Comparison of ENCODE assay signal across 1 cellular context in the genomic region with DNA sequence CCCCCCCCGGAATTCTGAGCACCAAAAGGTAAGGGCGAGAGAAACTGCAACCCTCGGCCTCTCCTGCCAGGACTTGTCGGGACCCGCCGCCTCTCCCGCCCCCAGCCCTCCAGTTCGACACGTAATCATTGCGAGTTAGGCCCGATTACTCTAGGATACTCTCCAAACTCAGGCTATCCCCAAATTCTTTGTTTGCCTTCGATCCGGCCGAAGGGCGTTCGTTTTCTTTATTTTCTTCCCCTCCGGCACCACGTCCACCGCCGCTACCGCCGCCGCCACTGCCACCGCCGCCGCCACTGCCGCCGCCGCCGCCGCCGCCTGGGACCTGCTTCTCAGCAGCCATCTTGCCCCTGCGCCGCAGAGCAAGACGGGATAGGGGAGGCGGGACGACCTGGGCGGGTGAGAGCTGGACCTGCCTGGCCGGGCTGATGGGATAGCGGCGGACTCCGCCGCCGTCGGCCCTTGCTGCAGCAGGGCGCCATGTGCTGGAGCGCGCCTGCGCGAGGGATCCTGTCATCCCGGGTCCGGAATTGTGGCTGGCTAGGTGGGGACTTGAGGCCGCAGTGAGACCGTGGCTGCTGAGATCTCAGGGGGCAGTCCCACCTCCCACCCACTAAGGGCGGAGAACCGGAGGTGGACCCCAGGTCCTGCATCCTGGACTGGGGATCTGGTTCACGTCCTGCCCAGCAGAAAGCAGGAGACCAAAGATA.
TF ChIP-seq lines count a peak whose summit lies in the region.

Gene SRP68, minus strand, starts transcription at position 369 of the 710 bp plus-strand sequence. Its CDS starts 26 bp downstream, at position 343.

TF ChIP-seq in HepG2, 621 proteins besides CTCF, POLR2A, EP300 and RAD21 (continued from another document and continues in another):
- TF ChIP-seq, protein P1, sequence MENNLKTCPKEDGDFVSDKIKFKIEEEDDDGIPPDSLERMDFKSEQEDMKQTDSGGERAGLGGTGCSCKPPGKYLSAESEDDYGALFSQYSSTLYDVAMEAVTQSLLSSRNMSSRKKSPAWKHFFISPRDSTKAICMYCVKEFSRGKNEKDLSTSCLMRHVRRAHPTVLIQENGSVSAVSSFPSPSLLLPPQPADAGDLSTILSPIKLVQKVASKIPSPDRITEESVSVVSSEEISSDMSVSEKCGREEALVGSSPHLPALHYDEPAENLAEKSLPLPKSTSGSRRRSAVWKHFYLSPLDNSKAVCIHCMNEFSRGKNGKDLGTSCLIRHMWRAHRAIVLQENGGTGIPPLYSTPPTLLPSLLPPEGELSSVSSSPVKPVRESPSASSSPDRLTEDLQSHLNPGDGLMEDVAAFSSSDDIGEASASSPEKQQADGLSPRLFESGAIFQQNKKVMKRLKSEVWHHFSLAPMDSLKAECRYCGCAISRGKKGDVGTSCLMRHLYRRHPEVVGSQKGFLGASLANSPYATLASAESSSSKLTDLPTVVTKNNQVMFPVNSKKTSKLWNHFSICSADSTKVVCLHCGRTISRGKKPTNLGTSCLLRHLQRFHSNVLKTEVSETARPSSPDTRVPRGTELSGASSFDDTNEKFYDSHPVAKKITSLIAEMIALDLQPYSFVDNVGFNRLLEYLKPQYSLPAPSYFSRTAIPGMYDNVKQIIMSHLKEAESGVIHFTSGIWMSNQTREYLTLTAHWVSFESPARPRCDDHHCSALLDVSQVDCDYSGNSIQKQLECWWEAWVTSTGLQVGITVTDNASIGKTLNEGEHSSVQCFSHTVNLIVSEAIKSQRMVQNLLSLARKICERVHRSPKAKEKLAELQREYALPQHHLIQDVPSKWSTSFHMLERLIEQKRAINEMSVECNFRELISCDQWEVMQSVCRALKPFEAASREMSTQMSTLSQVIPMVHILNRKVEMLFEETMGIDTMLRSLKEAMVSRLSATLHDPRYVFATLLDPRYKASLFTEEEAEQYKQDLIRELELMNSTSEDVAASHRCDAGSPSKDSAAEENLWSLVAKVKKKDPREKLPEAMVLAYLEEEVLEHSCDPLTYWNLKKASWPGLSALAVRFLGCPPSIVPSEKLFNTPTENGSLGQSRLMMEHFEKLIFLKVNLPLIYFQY (CRISPR knock-in tag; IDR thresholded peaks at IDR 0.05; ENCODE audit: borderline replicate concordance) = no peak; the same call in 1 of the 2 replicates
- TF ChIP-seq MLLT10 (CRISPR knock-in tag; IDR thresholded peaks at IDR 0.05) (no peak), SIX1 (CRISPR knock-in tag; IDR thresholded peaks at IDR 0.05; ENCODE audit: borderline replicate concordance) (peak; percentile 51; the same call in 1 of the 2 replicates), KDM6A (CRISPR knock-in tag; IDR thresholded peaks at IDR 0.05; ENCODE audit: low read depth) (peak; percentile 23; the same call in 1 of the 2 replicates), XBP1 (CRISPR knock-in tag; IDR thresholded peaks at IDR 0.05) (no peak), KLF13 (CRISPR knock-in tag; IDR thresholded peaks at IDR 0.05) (no peak), ARNT (IDR thresholded peaks at IDR 0.05) (no peak), TCF7 (IDR thresholded peaks at IDR 0.05; ENCODE audit: low read depth) (no peak), GTF2F1 (IDR thresholded peaks at IDR 0.05; ENCODE audit: low read length) (0 out of 2 replicates have a peak, but pooled peaks have one; percentile 32), ZNF558 (CRISPR knock-in tag; IDR thresholded peaks at IDR 0.05; ENCODE audit: borderline replicate concordance) (no peak; the same call in 1 of the 2 replicates), MBNL3 (CRISPR knock-in tag; conservative IDR thresholded peaks at IDR 0.05) (no peak), ZFP37 (CRISPR knock-in tag; IDR thresholded peaks at IDR 0.05; ENCODE audit: borderline replicate concordance) (no peak), DR1 (CRISPR knock-in tag; IDR thresholded peaks at IDR 0.05) (peak; percentile 92), SIN3A (IDR thresholded peaks at IDR 0.05; ENCODE audit: borderline replicate concordance, low read depth, low read length) (peak; percentile 85; the same call in 1 of the 2 replicates), CREB3 (CRISPR knock-in tag; IDR thresholded peaks at IDR 0.05) (no peak), ZNF253 (CRISPR knock-in tag; IDR thresholded peaks at IDR 0.05; ENCODE audit: borderline replicate concordance) (peak; percentile 84; the same call in 1 of the 2 replicates), ZNF44 (CRISPR knock-in tag; IDR thresholded peaks at IDR 0.05) (peak; percentile 82; the same call in 1 of the 2 replicates), ZNF496 (CRISPR knock-in tag; IDR thresholded peaks at IDR 0.05; ENCODE audit: insufficient replicate concordance) (no peak), PBX3 (CRISPR knock-in tag; IDR thresholded peaks at IDR 0.05; ENCODE audit: borderline replicate concordance) (no peak), SP5 (CRISPR knock-in tag; IDR thresholded peaks at IDR 0.05; ENCODE audit: borderline replicate concordance, low read depth) (peak; percentile 76; the same call in 1 of the 2 replicates), ZNF33B (CRISPR knock-in tag; IDR thresholded peaks at IDR 0.05) (peak; percentile 79), ZNF703 (CRISPR knock-in tag; IDR thresholded peaks at IDR 0.05; ENCODE audit: borderline replicate concordance) (peak; percentile 92; the same call in 1 of the 2 replicates), KDM4B (CRISPR knock-in tag; IDR thresholded peaks at IDR 0.05) (peak; percentile 97), TERF1 (CRISPR knock-in tag; IDR thresholded peaks at IDR 0.05) (peak; percentile 88; the same call in 1 of the 2 replicates), ARID5B (CRISPR knock-in tag; IDR thresholded peaks at IDR 0.05) (peak; percentile 71), ZNF354B (CRISPR knock-in tag; IDR thresholded peaks at IDR 0.05) (no peak), ZNF749 (CRISPR knock-in tag; IDR thresholded peaks at IDR 0.05; ENCODE audit: borderline replicate concordance) (peak; percentile 96; the same call in 1 of the 2 replicates), MAFK (conservative IDR thresholded peaks at IDR 0.05 in 1 of 2, IDR thresholded peaks at IDR 0.05 in 1 of 2; ENCODE audit: low read length in 2 of 2) (no peak), REPIN1 (CRISPR knock-in tag; IDR thresholded peaks at IDR 0.05; ENCODE audit: borderline replicate concordance, low read depth) (peak; percentile 99; the same call in 1 of the 2 replicates), GABPB1 (CRISPR knock-in tag; IDR thresholded peaks at IDR 0.05) (peak; percentile 92), RARA (CRISPR knock-in tag; IDR thresholded peaks at IDR 0.05) (peak; percentile 74), MXI1 (IDR thresholded peaks at IDR 0.05; ENCODE audit: borderline replicate concordance, low read depth, low read length) (peak; percentile 92; the same call in 2 of the 3 replicates), JARID2 (CRISPR knock-in tag; IDR thresholded peaks at IDR 0.05; ENCODE audit: insufficient replicate concordance) (no peak)
- TF ChIP-seq, protein P2, sequence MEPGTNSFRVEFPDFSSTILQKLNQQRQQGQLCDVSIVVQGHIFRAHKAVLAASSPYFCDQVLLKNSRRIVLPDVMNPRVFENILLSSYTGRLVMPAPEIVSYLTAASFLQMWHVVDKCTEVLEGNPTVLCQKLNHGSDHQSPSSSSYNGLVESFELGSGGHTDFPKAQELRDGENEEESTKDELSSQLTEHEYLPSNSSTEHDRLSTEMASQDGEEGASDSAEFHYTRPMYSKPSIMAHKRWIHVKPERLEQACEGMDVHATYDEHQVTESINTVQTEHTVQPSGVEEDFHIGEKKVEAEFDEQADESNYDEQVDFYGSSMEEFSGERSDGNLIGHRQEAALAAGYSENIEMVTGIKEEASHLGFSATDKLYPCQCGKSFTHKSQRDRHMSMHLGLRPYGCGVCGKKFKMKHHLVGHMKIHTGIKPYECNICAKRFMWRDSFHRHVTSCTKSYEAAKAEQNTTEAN (CRISPR knock-in tag; conservative IDR thresholded peaks at IDR 0.05) = 0 out of 2 replicates have a peak, but pooled peaks have one; percentile 26
- TF ChIP-seq, protein P3, sequence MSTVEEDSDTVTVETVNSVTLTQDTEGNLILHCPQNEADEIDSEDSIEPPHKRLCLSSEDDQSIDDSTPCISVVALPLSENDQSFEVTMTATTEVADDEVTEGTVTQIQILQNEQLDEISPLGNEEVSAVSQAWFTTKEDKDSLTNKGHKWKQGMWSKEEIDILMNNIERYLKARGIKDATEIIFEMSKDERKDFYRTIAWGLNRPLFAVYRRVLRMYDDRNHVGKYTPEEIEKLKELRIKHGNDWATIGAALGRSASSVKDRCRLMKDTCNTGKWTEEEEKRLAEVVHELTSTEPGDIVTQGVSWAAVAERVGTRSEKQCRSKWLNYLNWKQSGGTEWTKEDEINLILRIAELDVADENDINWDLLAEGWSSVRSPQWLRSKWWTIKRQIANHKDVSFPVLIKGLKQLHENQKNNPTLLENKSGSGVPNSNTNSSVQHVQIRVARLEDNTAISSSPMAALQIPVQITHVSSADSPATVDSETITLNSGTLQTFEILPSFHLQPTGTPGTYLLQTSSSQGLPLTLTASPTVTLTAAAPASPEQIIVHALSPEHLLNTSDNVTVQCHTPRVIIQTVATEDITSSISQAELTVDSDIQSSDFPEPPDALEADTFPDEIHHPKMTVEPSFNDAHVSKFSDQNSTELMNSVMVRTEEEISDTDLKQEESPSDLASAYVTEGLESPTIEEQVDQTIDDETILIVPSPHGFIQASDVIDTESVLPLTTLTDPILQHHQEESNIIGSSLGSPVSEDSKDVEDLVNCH (CRISPR knock-in tag; IDR thresholded peaks at IDR 0.05) = no peak
- TF ChIP-seq, protein P4, sequence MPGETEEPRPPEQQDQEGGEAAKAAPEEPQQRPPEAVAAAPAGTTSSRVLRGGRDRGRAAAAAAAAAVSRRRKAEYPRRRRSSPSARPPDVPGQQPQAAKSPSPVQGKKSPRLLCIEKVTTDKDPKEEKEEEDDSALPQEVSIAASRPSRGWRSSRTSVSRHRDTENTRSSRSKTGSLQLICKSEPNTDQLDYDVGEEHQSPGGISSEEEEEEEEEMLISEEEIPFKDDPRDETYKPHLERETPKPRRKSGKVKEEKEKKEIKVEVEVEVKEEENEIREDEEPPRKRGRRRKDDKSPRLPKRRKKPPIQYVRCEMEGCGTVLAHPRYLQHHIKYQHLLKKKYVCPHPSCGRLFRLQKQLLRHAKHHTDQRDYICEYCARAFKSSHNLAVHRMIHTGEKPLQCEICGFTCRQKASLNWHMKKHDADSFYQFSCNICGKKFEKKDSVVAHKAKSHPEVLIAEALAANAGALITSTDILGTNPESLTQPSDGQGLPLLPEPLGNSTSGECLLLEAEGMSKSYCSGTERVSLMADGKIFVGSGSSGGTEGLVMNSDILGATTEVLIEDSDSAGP (CRISPR knock-in tag; IDR thresholded peaks at IDR 0.05; ENCODE audit: borderline replicate concordance) = peak; percentile 98
- TF ChIP-seq, protein P5, sequence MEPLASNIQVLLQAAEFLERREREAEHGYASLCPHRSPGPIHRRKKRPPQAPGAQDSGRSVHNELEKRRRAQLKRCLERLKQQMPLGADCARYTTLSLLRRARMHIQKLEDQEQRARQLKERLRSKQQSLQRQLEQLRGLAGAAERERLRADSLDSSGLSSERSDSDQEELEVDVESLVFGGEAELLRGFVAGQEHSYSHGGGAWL (CRISPR knock-in tag; IDR thresholded peaks at IDR 0.05) = peak; percentile 91
